ENCODE assay signal across 38 cellular contexts in genomic region chr2:98391581-98392270, GRCh38. TPM values are rescaled to one million over a fixed set of nuclear protein-coding genes. Genes with fewer than 3 reads are reported as not detected.
"Had no signal": no experiment of that assay in that cellular context is flagged by ENCODE, and none has a peak within 500 bp of the region (broad histone marks: within the 10 kb centered on the region; RNA-seq: fewer than 3 reads in every experiment).

No MANE protein-coding gene starts in this region.

- H3K27ac ChIP-seq: ascending aorta, KMS-11, PC-9, RWPE1, VCaP had no signal

- H3K9me3 Mint-ChIP-seq: activated B cell treated with CpG ODN at 0.5 μM for 24 hours; activated CD4-positive, alpha-beta memory T cell treated with anti-CD3 and anti-CD28 coated beads for 36 hours; activated naive CD8-positive, alpha-beta T cell treated with anti-CD3 and anti-CD28 coated beads for 36 hours; activated T-cell treated with anti-CD3 and anti-CD28 coated beads, Interleukin-2, amount 50 U/mL, for 4 hours; activated T-helper 1 cell treated with anti-CD3 and anti-CD28 coated beads, Interleukin-12 subunit alpha, Interleukin-12 subunit beta, Interleukin-2, Interleukin-4 antibody, amounts not matched to agents 30 ng/mL and 10 ng/mL and 1 ng/mL, durations not matched to agents 14 hours and 24 hours and 36 hours had no signal

- ATAC-seq: activated T-cell treated with anti-CD3 and anti-CD28 coated beads, Interleukin-2, amount 50 U/mL, for 4 hours; Right ventricle myocardium inferior; SK-N-SH treated with all-trans-retinoic acid at 6 μM for 48 hours had no signal

- H3K4me1 Mint-ChIP-seq: activated B cell treated with CpG ODN at 0.5 μM for 24 hours; activated naive CD8-positive, alpha-beta T cell treated with anti-CD3 and anti-CD28 coated beads for 36 hours had no signal

- H3K4me3 ChIP-seq: ascending aorta, PC-9 had no signal

- H3K4me3 Mint-ChIP-seq: activated B cell treated with CpG ODN at 0.5 μM for 24 hours; activated CD4-positive, alpha-beta memory T cell treated with anti-CD3 and anti-CD28 coated beads for 36 hours; activated naive CD8-positive, alpha-beta T cell treated with anti-CD3 and anti-CD28 coated beads for 36 hours; activated T-cell treated with anti-CD3 and anti-CD28 coated beads, Interleukin-2, amount 50 U/mL, for 4 hours; activated T-helper 1 cell treated with anti-CD3 and anti-CD28 coated beads, Interleukin-12 subunit alpha, Interleukin-12 subunit beta, Interleukin-2, Interleukin-4 antibody, amounts not matched to agents 30 ng/mL and 10 ng/mL and 1 ng/mL, durations not matched to agents 14 hours and 24 hours and 36 hours had no signal

- H3K27ac Mint-ChIP-seq: activated B cell treated with CpG ODN at 0.5 μM for 24 hours; activated CD4-positive, alpha-beta memory T cell treated with anti-CD3 and anti-CD28 coated beads for 36 hours; activated naive CD8-positive, alpha-beta T cell treated with anti-CD3 and anti-CD28 coated beads for 36 hours; activated T-helper 1 cell treated with anti-CD3 and anti-CD28 coated beads, Interleukin-12 subunit alpha, Interleukin-12 subunit beta, Interleukin-2, Interleukin-4 antibody, amounts not matched to agents 30 ng/mL and 10 ng/mL and 1 ng/mL, durations not matched to agents 14 hours and 24 hours and 36 hours had no signal

- H3K9ac ChIP-seq: KMS-11 had no signal

- H3K36me3 ChIP-seq: ascending aorta had no signal

- H3K4me1 ChIP-seq: ascending aorta had no signal

- DNase-seq: activated B cell treated with CpG ODN at 0.5 μM for 24 hours; activated CD4-positive, alpha-beta memory T cell treated with anti-CD3 and anti-CD28 coated beads for 36 hours; activated CD4-positive, alpha-beta T cell treated with anti-CD3 and anti-CD28 coated beads for 4 hours; activated CD4-positive, alpha-beta T cell treated with anti-CD3 and anti-CD28 coated beads, Interleukin-2, amount 50 U/mL, for 1 hour; activated CD4-positive, CD25-positive, alpha-beta regulatory T cell treated with anti-CD3 and anti-CD28 coated beads, Interleukin-2, amount 50 U/mL, for 72 hours; activated naive CD4-positive, alpha-beta T cell; activated naive CD4-positive, alpha-beta T cell treated with anti-CD3 and anti-CD28 coated beads, Interleukin-2, amount 50 U/mL, for 16 hours; activated naive CD8-positive, alpha-beta T cell treated with anti-CD3 and anti-CD28 coated beads for 36 hours; activated T-cell treated with anti-CD3 and anti-CD28 coated beads for 4 hours; activated T-cell treated with anti-CD3 and anti-CD28 coated beads, Interleukin-2, amount 50 U/mL, for 4 hours; amygdala; cerebellar nuclear complex; MM.1S; MV-4-11; NCI-H1092; NCI-H1436 treated with DMSO at 0.1 percent for 48 hours; NCI-H1694 treated with DMSO at 0.1 percent for 48 hours; NCI-H2029; NCI-H345; NCI-H510A; NCI-H748 treated with DMSO at 0.1 percent for 48 hours; NK-92 treated with Interleukin-12 subunit alpha and Interleukin-12 subunit beta, amount 100 ng/mL, for 24 hours; PC-9; SIG-M5; SW 1271; T-helper 1 cell; T-helper 2 cell; T-helper 9 cell had no signal

- H3K27me3 ChIP-seq: ascending aorta had no signal

- H3K9me3 ChIP-seq: ascending aorta had no signal

- H3K36me3 Mint-ChIP-seq: activated CD4-positive, alpha-beta memory T cell treated with anti-CD3 and anti-CD28 coated beads for 36 hours; activated naive CD8-positive, alpha-beta T cell treated with anti-CD3 and anti-CD28 coated beads for 36 hours had no signal

RNA-seq across cellular contexts. Expression of gene CNGA3, which starts 45.5 kb away (rescaled TPM):
- total RNA-seq: activated B cell treated with CpG ODN at 0.5 μM for 24 hours; activated CD4-positive, alpha-beta memory T cell treated with anti-CD3 and anti-CD28 coated beads for 36 hours; activated naive CD8-positive, alpha-beta T cell treated with anti-CD3 and anti-CD28 coated beads for 36 hours; activated T-cell treated with anti-CD3 and anti-CD28 coated beads, Interleukin-2, amount 50 U/mL, for 4 hours; activated T-helper 1 cell treated with anti-CD3 and anti-CD28 coated beads, Interleukin-12 subunit alpha, Interleukin-12 subunit beta, Interleukin-2, Interleukin-4 antibody, amounts not matched to agents 30 ng/mL and 10 ng/mL and 1 ng/mL, durations not matched to agents 14 hours and 24 hours and 36 hours; ascending aorta; cardiac septum; OCI-LY7; PC-9; Right ventricle myocardium inferior; SK-MEL-5 had no signal
